ENCODE assay signal across 19 cellular contexts in genomic region chr2:139814458-139814857, GRCh38.
DNase-seq lines count a peak whose midpoint lies in the region; ATAC-seq, FAIRE-seq and TF ChIP-seq lines count a peak whose summit lies in the region.
"Had no signal": no experiment of that assay in that cellular context is flagged by ENCODE, and none has a peak within 500 bp of the region (broad histone marks: within the 10 kb centered on the region; RNA-seq: fewer than 3 reads in every experiment).

No MANE protein-coding gene starts in this region.

- intact Hi-C loops in kidney (cut with DNase I) = no loop called here

- H3K27ac ChIP-seq in kidney (ENCODE audit: low read depth in 2 of 2, low read length in 2 of 2) = no peak overlapping the region
- H3K27ac ChIP-seq: 22Rv1; A549; BLaER1 treated with 17β-estradiol and CSF1 and Interleukin-3, amounts not matched to agents 10 nM and 100 nM; C4-2B had no signal

- no peaks in the 10 kb centered on the region for H3K9me3 ChIP-seq in kidney (ENCODE audit: control insufficient read depth in 1 of 2, low read length in 2 of 2)
- H3K9me3 ChIP-seq: A549; BLaER1 treated with 17β-estradiol and CSF1 and Interleukin-3, amounts not matched to agents 10 nM and 100 nM had no signal

- no peak for FAIRE-seq in kidney (lab: Jason Lieb, UNC)
- FAIRE-seq: A549, D721Med, G401.6, GM12891 had no signal

- no peaks in the 10 kb centered on the region for H3K4me1 ChIP-seq in kidney (ENCODE audit: control insufficient read depth in 1 of 2, insufficient read depth in 1 of 2, low read depth in 1 of 2, low read length in 2 of 2)
- H3K4me1 ChIP-seq: A549; BLaER1 treated with 17β-estradiol and CSF1 and Interleukin-3, amounts not matched to agents 10 nM and 100 nM; Caco-2 had no signal

- no peak for TF ChIP-seq CTCF in kidney (IDR thresholded peaks at IDR 0.05; ENCODE audit: borderline replicate concordance, extremely low read depth, insufficient read depth)

- no peaks in the 10 kb centered on the region for H3K36me3 ChIP-seq in kidney (ENCODE audit: control insufficient read depth in 1 of 2, insufficient read depth in 2 of 2, low read length in 2 of 2)
- H3K36me3 ChIP-seq: BLaER1 treated with 17β-estradiol and CSF1 and Interleukin-3, amounts not matched to agents 10 nM and 100 nM had no signal

- no peak overlapping the region for H3K4me3 ChIP-seq in kidney (ENCODE audit: low read length in 2 of 2)
- H3K4me3 ChIP-seq: A549; BLaER1 treated with 17β-estradiol and CSF1 and Interleukin-3, amounts not matched to agents 10 nM and 100 nM had no signal

- ATAC-seq in SK-N-SH treated with all-trans-retinoic acid at 6 μM for 48 hours (no peak), GM18907 (IDR thresholded peaks at IDR 0.05; ENCODE audit: unreplicated experiment) (no peak)
- ATAC-seq: A549; CD8-positive, alpha-beta T cell had no signal

- DNase-seq in NCI-H82 (lab: John Stamatoyannopoulos, UW) (peak; percentile 31), NCI-H82 treated with DMSO at 0.1 percent for 48 hours (lab: John Stamatoyannopoulos, UW; ENCODE audit: unreplicated experiment) (no peak), kidney (no peak)
- DNase-seq: AML-193; Caco-2; Calu3; CD4-positive, alpha-beta T cell; CD8-positive, alpha-beta T cell; DMS79 treated with DMSO at 0.1 percent for 48 hours; GF-D8 had no signal

- no peak overlapping the region for H3K9ac ChIP-seq in kidney (ENCODE audit: low read length in 2 of 2)
- H3K9ac ChIP-seq: BLaER1 treated with 17β-estradiol and CSF1 and Interleukin-3, amounts not matched to agents 10 nM and 100 nM had no signal

TF ChIP-seq in SK-N-SH treated with all-trans-retinoic acid at 6 μM for 48 hours, 23 proteins besides CTCF, POLR2A, EP300 and RAD21:
- no peak for TF ChIP-seq POU6F1 (CRISPR knock-in tag; IDR thresholded peaks at IDR 0.05; ENCODE audit: borderline replicate concordance, low read depth)
- TF ChIP-seq ISL1 (CRISPR knock-in tag; IDR thresholded peaks at IDR 0.05) = peak; percentile 48
- peak; percentile 68 for TF ChIP-seq ZNF8 (CRISPR knock-in tag; IDR thresholded peaks at IDR 0.05)
- TF ChIP-seq CSRNP3 (CRISPR knock-in tag; IDR thresholded peaks at IDR 0.05) = no peak
